Comparison of ENCODE assay signal across 7 cellular contexts in the genomic region with DNA sequence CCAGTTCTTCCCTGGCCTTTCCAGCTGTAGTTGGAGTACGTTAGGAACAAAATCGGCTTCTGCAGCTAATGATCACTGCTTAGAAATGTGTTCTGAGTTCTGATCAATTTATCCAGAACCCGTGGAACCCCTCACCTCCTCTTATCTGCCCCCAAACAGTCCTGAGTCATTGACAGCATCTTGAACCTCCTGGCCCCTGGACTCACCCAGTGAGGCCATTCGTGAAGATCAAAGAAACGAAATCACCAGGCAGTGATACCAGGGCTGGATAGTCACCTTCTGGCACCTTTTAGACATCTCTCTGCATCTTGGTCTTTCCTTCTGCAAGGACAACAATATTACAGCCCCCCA.
A peak's percentile ranks its signal among the peaks of the same experiment; 100 is the strongest.
DNase-seq lines count a peak whose midpoint lies in the region; TF ChIP-seq lines count a peak whose summit lies in the region.
"Had no signal": no experiment of that assay in that cellular context is flagged by ENCODE, and none has a peak within 500 bp of the region (broad histone marks: within the 10 kb centered on the region; RNA-seq: fewer than 3 reads in every experiment).

No MANE protein-coding gene starts in this region.

- H3K4me1 ChIP-seq in BLaER1 (peaks cover 47% of the 10 kb centered on the region), Loucy (ENCODE audit: insufficient read depth, low read length, poor library complexity, severe bottlenecking) (no peaks in the 10 kb centered on the region)

- no peaks in the 10 kb centered on the region for H3F3A ChIP-seq in Loucy (ENCODE audit: low read depth)

- no peak for DNase-seq in putamen (ENCODE audit: low spot score)
- no peak for DNase-seq in AG20443 (ENCODE audit: low spot score)
- DNase-seq: dorsolateral prefrontal cortex, NCI-H1105, stomach had no signal

- no peaks in the 10 kb centered on the region for H3K9me2 ChIP-seq in Loucy (replicated peaks; ENCODE audit: low read depth, low read length)

- H3K36me3 ChIP-seq in BLaER1 = no peaks in the 10 kb centered on the region
- no peaks in the 10 kb centered on the region for H3K36me3 ChIP-seq in Loucy (ENCODE audit: insufficient read depth, low read length)
- H3K36me3 ChIP-seq: stomach had no signal

- H3K9me3 ChIP-seq in BLaER1 (no peaks in the 10 kb centered on the region), Loucy (ENCODE audit: insufficient read depth, low read depth, low read length) (no peaks in the 10 kb centered on the region)
- H3K9me3 ChIP-seq: stomach had no signal

- H3K4me3 ChIP-seq in BLaER1 (no peak overlapping the region), Loucy (ENCODE audit: low read length, poor library complexity, severe bottlenecking) (no peak overlapping the region)

- no peak overlapping the region for H3K9ac ChIP-seq in BLaER1
- no peak overlapping the region for H3K9ac ChIP-seq in Loucy (ENCODE audit: low read depth, low read length, poor library complexity, severe bottlenecking)

- no peaks in the 10 kb centered on the region for H4K20me1 ChIP-seq in BLaER1
- H4K20me1 ChIP-seq in Loucy (ENCODE audit: insufficient read depth, low read length, poor library complexity, severe bottlenecking) = no peaks in the 10 kb centered on the region

- H3K27me3 ChIP-seq in BLaER1 (no peaks in the 10 kb centered on the region), Loucy (ENCODE audit: insufficient read depth, low read length, poor library complexity, severe bottlenecking) (no peaks in the 10 kb centered on the region)
- H3K27me3 ChIP-seq: dorsolateral prefrontal cortex, stomach had no signal

- TF ChIP-seq CTCF in Loucy (conservative IDR thresholded peaks at IDR 0.05; ENCODE audit: low read length) = no peak

- H3K79me2 ChIP-seq in Loucy (ENCODE audit: insufficient read depth, low read length) = no peaks in the 10 kb centered on the region

- H2AFZ ChIP-seq in Loucy (ENCODE audit: low read length) = peak overlapping the region; percentile 78

- H3K27ac ChIP-seq in BLaER1 = no peak overlapping the region
- H3K27ac ChIP-seq: stomach had no signal

- H3K4me2 ChIP-seq in BLaER1 = peak overlapping the region; percentile 98
- H3K4me2 ChIP-seq in Loucy (ENCODE audit: low read depth, low read length, poor library complexity, severe bottlenecking) = no peak overlapping the region
